In genomic region chr9:94973491-94973941, GRCh38 we compare ENCODE assay signal across 13 cellular contexts.
DNase-seq lines count a peak whose midpoint lies in the region; ATAC-seq, FAIRE-seq and TF ChIP-seq lines count a peak whose summit lies in the region.
"Had no signal": no experiment of that assay in that cellular context is flagged by ENCODE, and none has a peak within 500 bp of the region (broad histone marks: within the 10 kb centered on the region; RNA-seq: fewer than 3 reads in every experiment).

No MANE protein-coding gene starts in this region.

- no CpG with 5 or more reads among the region's 11 CpGs for WGBS in IMR-90 (ENCODE audit: extremely low coverage in 2 of 2, insufficient read length in 1 of 2), 2 experiments

- intact Hi-C loops in IMR-90 (cut with micrococcal nuclease) (no loop called here), sciatic nerve (cut with DNase I) (no loop called here)

- H3K36me3 Mint-ChIP-seq in glutamatergic neuron (ENCODE audit: unreplicated experiment), result no peaks in the 10 kb centered on the region
- H3K36me3 Mint-ChIP-seq: activated naive CD4-positive, alpha-beta T cell treated with anti-CD3 and anti-CD28 coated beads, Interleukin-2, amount 10 ng/mL, durations not matched to agents 7 days and 5 days had no signal

- H2BK120ac ChIP-seq in IMR-90 (ENCODE audit: low read depth, low read length), result peak overlapping the region; percentile 66

- peak overlapping the region; percentile 24 to 26; a peak in 2 of 4 replicates for H4K8ac ChIP-seq in IMR-90 (ENCODE audit: low read depth in 2 of 2, low read length in 2 of 2)

- POLR2A ChIA-PET in IMR-90 (lab: Charles Lee; ENCODE audit: unreplicated experiment), result no interaction called here

- peak overlapping the region; percentile 46; the same call in 1 of the 2 replicates for H3K27ac ChIP-seq in IMR-90 (ENCODE audit: insufficient read depth, low read length)

- H2BK5ac ChIP-seq in IMR-90 (ENCODE audit: low read depth, low read length, poor library complexity, severe bottlenecking), result peak overlapping the region; percentile 32

- no peak overlapping the region; the same call in 1 of the 2 replicates for H3K4me2 ChIP-seq in IMR-90 (ENCODE audit: low read depth, low read length)

- no peak overlapping the region; the same call in 1 of the 2 replicates for H3K14ac ChIP-seq in IMR-90 (replicated peaks; ENCODE audit: low read depth, low read length)

- H3K9me3 Mint-ChIP-seq in glutamatergic neuron (ENCODE audit: unreplicated experiment), result peaks cover 5% of the 10 kb centered on the region
- H3K9me3 Mint-ChIP-seq: activated naive CD4-positive, alpha-beta T cell treated with anti-CD3 and anti-CD28 coated beads, Interleukin-2, amount 10 ng/mL, durations not matched to agents 7 days and 5 days; CD4-positive, alpha-beta memory T cell; dendritic cell treated with granulocyte-macrophage colony-stimulating factor and Interleukin-4, amounts not matched to agents 40 ng/mL and 50 ng/mL, for 4 days had no signal

- peak overlapping the region; percentile 41 for H2AFZ ChIP-seq in IMR-90 (replicated peaks; ENCODE audit: low read length, poor library complexity)

- no TSS peak for BruUV-seq in IMR-90 (replicated peaks; lab: Mats Ljungman, UMichigan)

- H3K27me3 Mint-ChIP-seq in glutamatergic neuron (ENCODE audit: unreplicated experiment), result peaks cover 5% of the 10 kb centered on the region
- H3K27me3 Mint-ChIP-seq: CD4-positive, alpha-beta memory T cell; dendritic cell treated with granulocyte-macrophage colony-stimulating factor and Interleukin-4, amounts not matched to agents 40 ng/mL and 50 ng/mL, for 4 days had no signal

- H2BK20ac ChIP-seq in IMR-90 (ENCODE audit: low read depth, low read length), result peak overlapping the region; percentile 23; the same call in 1 of the 2 replicates

- no peak for FAIRE-seq in frontal cortex (lab: Jason Lieb, UNC)

- in situ Hi-C loops in IMR-90 (cut with MboI; ENCODE audit: low sequenced_read_pairs) (no loop called here), astrocyte of the spinal cord (cut with HindIII; ENCODE audit: low sequenced_read_pairs) (no loop called here)

- no peak for TF ChIP-seq POLR2A in IMR-90 (IDR thresholded peaks at IDR 0.05; ENCODE audit: low read depth, low read length)
- no peak for TF ChIP-seq POLR2A in GM18505 (IDR thresholded peaks at IDR 0.05; ENCODE audit: borderline replicate concordance, extremely low read depth, insufficient read depth, insufficient read length)

- peaks cover 43% of the 10 kb centered on the region for H3K4me1 Mint-ChIP-seq in glutamatergic neuron (ENCODE audit: low read depth, unreplicated experiment)
- H3K4me1 Mint-ChIP-seq: activated naive CD4-positive, alpha-beta T cell treated with anti-CD3 and anti-CD28 coated beads, Interleukin-2, amount 10 ng/mL, durations not matched to agents 7 days and 5 days; CD4-positive, alpha-beta memory T cell had no signal

- H4K91ac ChIP-seq in IMR-90 (ENCODE audit: insufficient read depth, low read depth, low read length), result peak overlapping the region; percentile 67

- peak overlapping the region; percentile 57; the same call in 1 of the 3 replicates for H2BK15ac ChIP-seq in IMR-90 (ENCODE audit: low read depth, low read length)

- H3K4me3 ChIP-seq in IMR-90 (ENCODE audit: insufficient read depth, low read depth, low read length) (no peak overlapping the region), astrocyte of the spinal cord (ENCODE audit: low read depth, low read length) (no peak overlapping the region)

- H3K27me3 ChIP-seq in IMR-90 (ENCODE audit: control insufficient read depth, insufficient read depth, low read length), result no peaks in the 10 kb centered on the region

- peaks cover 18% of the 10 kb centered on the region for H3K4me1 ChIP-seq in IMR-90 (ENCODE audit: control insufficient read depth, insufficient read depth, low read length)

- no peaks in the 10 kb centered on the region for H3K36me3 ChIP-seq in IMR-90 (ENCODE audit: control insufficient read depth, insufficient read depth, low read length)

- ATAC-seq in IMR-90 (ENCODE audit: low read depth) (peak; percentile 56), sciatic nerve (peak; percentile 37), GM18505 (IDR thresholded peaks at IDR 0.05; ENCODE audit: unreplicated experiment) (no peak)

- CTCF ChIA-PET in IMR-90 (lab: Yijun Ruan, JAX), result interaction anchor here (0.7 to 1.1 kb wide), 2 partner anchors 10 to 268 kb away, joined by 3 to 5 read pairs; no protein-coding TSS in a partner anchor

- H3K4ac ChIP-seq in IMR-90 (ENCODE audit: low read depth, low read length), result peak overlapping the region; percentile 67

- H3K56ac ChIP-seq in IMR-90 (ENCODE audit: extremely low read depth, insufficient read depth, low read length), result peak overlapping the region; percentile 29; the same call in 1 of the 2 replicates

- DNase-seq in IMR-90 (peak; percentile 77), astrocyte of the spinal cord (ENCODE audit: low read depth, low spot score) (peak; percentile 83), glutamatergic neuron (no peak), sciatic nerve (ENCODE audit: low spot score) (no peak), frontal cortex (ENCODE audit: low spot score in 2 of 2) (no peak), activated gamma-delta T cell (lab: John Stamatoyannopoulos, UW) (no peak), occipital lobe (lab: John Stamatoyannopoulos, UW) (no peak)
- DNase-seq: activated naive CD4-positive, alpha-beta T cell treated with anti-CD3 and anti-CD28 coated beads, Interleukin-2, amount 10 ng/mL, durations not matched to agents 7 days and 5 days; CD4-positive, alpha-beta memory T cell; NCI-H1092 treated with DMSO at 0.1 percent for 48 hours; SHP77 had no signal

- no peaks in the 10 kb centered on the region for H4K20me1 ChIP-seq in IMR-90 (ENCODE audit: insufficient read depth, low read length)

- no peak overlapping the region for H3K27ac Mint-ChIP-seq in glutamatergic neuron (ENCODE audit: unreplicated experiment)
- H3K27ac Mint-ChIP-seq: activated naive CD4-positive, alpha-beta T cell treated with anti-CD3 and anti-CD28 coated beads, Interleukin-2, amount 10 ng/mL, durations not matched to agents 7 days and 5 days; dendritic cell treated with granulocyte-macrophage colony-stimulating factor and Interleukin-4, amounts not matched to agents 40 ng/mL and 50 ng/mL, for 4 days had no signal

- peak overlapping the region; percentile 47; the same call in 1 of the 2 replicates for H4K5ac ChIP-seq in IMR-90 (ENCODE audit: low read depth, low read length)

- no peak overlapping the region for H3K9ac ChIP-seq in IMR-90 (ENCODE audit: low read depth, low read length)

- dilution Hi-C loops in IMR-90 (cut with HindIII; ENCODE audit: low sequenced_read_pairs, unreplicated experiment), result no loop called here

- peak overlapping the region; percentile 67 for H2AK5ac ChIP-seq in IMR-90 (ENCODE audit: low read depth, low read length)

- peak overlapping the region; percentile 62; the same call in 1 of the 2 replicates for H3K18ac ChIP-seq in IMR-90 (ENCODE audit: low read depth, low read length)

- no peaks in the 10 kb centered on the region for H3K9me3 ChIP-seq in IMR-90 (ENCODE audit: control insufficient read depth, insufficient read depth, low read length)

- no peak for TF ChIP-seq RAD21 in IMR-90 (IDR thresholded peaks at IDR 0.05; ENCODE audit: low read length)

- peaks cover 11% of the 10 kb centered on the region for H3K9me1 ChIP-seq in IMR-90 (ENCODE audit: insufficient read depth, low read length)

- H3K23ac ChIP-seq in IMR-90 (ENCODE audit: low read depth, low read length), result peak overlapping the region; percentile 19; the same call in 1 of the 2 replicates

- H2AK9ac ChIP-seq in IMR-90 (replicated peaks; ENCODE audit: low read depth, low read length, poor library complexity), result no peak overlapping the region

- peaks cover 0 to 4% of the 10 kb centered on the region in 2 experiments; a peak in 1 of 4 replicates for H3K79me1 ChIP-seq in IMR-90 (ENCODE audit: low read depth in 1 of 2, low read length in 2 of 2)

- TF ChIP-seq CTCF in IMR-90 (conservative IDR thresholded peaks at IDR 0.05; ENCODE audit: low read depth, low read length) (no peak), astrocyte of the spinal cord (IDR thresholded peaks at IDR 0.05; ENCODE audit: low read depth, low read length) (no peak), glutamatergic neuron (IDR thresholded peaks at IDR 0.05; ENCODE audit: partially characterized antibody, unreplicated experiment) (no peak)

- H3K4me3 Mint-ChIP-seq in glutamatergic neuron (ENCODE audit: unreplicated experiment), result peak overlapping the region; percentile 43
- H3K4me3 Mint-ChIP-seq: activated naive CD4-positive, alpha-beta T cell treated with anti-CD3 and anti-CD28 coated beads, Interleukin-2, amount 10 ng/mL, durations not matched to agents 7 days and 5 days; CD4-positive, alpha-beta memory T cell; dendritic cell treated with granulocyte-macrophage colony-stimulating factor and Interleukin-4, amounts not matched to agents 40 ng/mL and 50 ng/mL, for 4 days had no signal

TF ChIP-seq in IMR-90, 13 proteins besides CTCF, POLR2A, EP300 and RAD21:
- no peak for TF ChIP-seq MXI1 (IDR thresholded peaks at IDR 0.05; ENCODE audit: borderline replicate concordance, low read depth, low read length)
- no peak for TF ChIP-seq RFX5 (IDR thresholded peaks at IDR 0.05; ENCODE audit: low read depth, low read length)
- TF ChIP-seq MAFK (IDR thresholded peaks at IDR 0.05; ENCODE audit: low read depth, low read length), result no peak
- TF ChIP-seq USF2 (IDR thresholded peaks at IDR 0.05; ENCODE audit: low read depth, low read length), result no peak
TF ChIP-seq in IMR-90: peak in this region for 0.

Comparison
In these comparisons a context has a peak if more than half of its experiments do, and no peak if none do; other contexts are left out.
1. DNase-seq: peak in IMR-90 (single experiment) and astrocyte of the spinal cord (single experiment); none in glutamatergic neuron (single experiment), sciatic nerve (single experiment), frontal cortex (0 of 2), activated gamma-delta T cell (single experiment) and occipital lobe (single experiment).